In the genomic region with DNA sequence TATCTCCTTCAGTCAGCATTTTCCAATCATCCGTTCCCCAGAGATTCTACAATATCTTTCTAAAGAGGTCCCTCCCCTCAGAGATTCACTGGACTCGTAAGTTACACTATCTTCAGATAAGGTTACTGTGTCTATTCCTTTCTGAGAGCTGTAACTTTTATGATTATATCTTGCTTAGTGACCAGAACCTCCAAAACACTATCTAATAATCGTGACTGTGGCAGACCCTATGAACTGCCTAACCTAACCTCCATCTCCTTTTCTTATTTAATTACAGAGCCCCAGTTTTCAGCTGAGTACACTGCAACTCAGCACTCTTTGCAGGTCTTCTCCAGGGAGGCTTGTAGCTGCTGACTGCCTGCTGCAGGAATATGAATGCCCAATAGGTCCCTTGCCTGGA, we compare ENCODE assay signal across 19 cellular contexts. TPM values are rescaled to one million over a fixed set of nuclear protein-coding genes. Genes with fewer than 3 reads are reported as not detected.
DNase-seq lines count a peak whose midpoint lies in the region; ATAC-seq and TF ChIP-seq lines count a peak whose summit lies in the region.
"Had no signal": no experiment of that assay in that cellular context is flagged by ENCODE, and none has a peak within 500 bp of the region (broad histone marks: within the 10 kb centered on the region; RNA-seq: fewer than 3 reads in every experiment).

No MANE protein-coding gene starts in this region.

- H3K9me3 ChIP-seq in SK-N-SH (no peaks in the 10 kb centered on the region), parathyroid adenoma (ENCODE audit: control insufficient read depth, low read length) (no peaks in the 10 kb centered on the region), right atrium auricular region (no peaks in the 10 kb centered on the region)

- H3K9ac ChIP-seq in SK-N-SH (no peak overlapping the region), parathyroid adenoma (peak overlapping the region; percentile 55)
- H3K9ac ChIP-seq: GM23248 had no signal

- peak in 1 of 2 experiments; percentile 57; a peak in 1 of 4 replicates for TF ChIP-seq EP300 in SK-N-SH (IDR thresholded peaks at IDR 0.05; ENCODE audit: borderline replicate concordance in 1 of 2, low read depth in 1 of 2, low read length in 1 of 2)

- no peaks in the 10 kb centered on the region for H3F3A ChIP-seq in SK-N-SH (replicated peaks; ENCODE audit: insufficient read depth)

- H3K27ac ChIP-seq in SK-N-SH (ENCODE audit: low read depth in 2 of 2, low read length in 1 of 2) (peak overlapping the region in 1 of 2 experiments; percentile 98; a peak in 2 of 4 replicates), parathyroid adenoma (peak overlapping the region; percentile 100), right atrium auricular region (no peak overlapping the region)
- H3K27ac ChIP-seq: GM23248 had no signal

- H4K20me1 ChIP-seq in SK-N-SH (ENCODE audit: insufficient read depth): no peaks in the 10 kb centered on the region

- POLR2A ChIA-PET in SK-N-SH (lab: Yijun Ruan, JAX): interaction anchor here (1.1 to 7.6 kb wide), 6 partner anchors 14 to 102 kb away, joined by 3 to 288 read pairs (median 46); partner anchors contain the start of gene CHGA

- H3K4me1 ChIP-seq in SK-N-SH (ENCODE audit: control insufficient read depth in 1 of 2, insufficient read depth in 2 of 2, low read depth in 1 of 2, low read length in 1 of 2) (peaks cover 0 to 51% of the 10 kb centered on the region in 2 experiments; a peak in 2 of 4 replicates), parathyroid adenoma (peaks cover 35% of the 10 kb centered on the region), right atrium auricular region (no peaks in the 10 kb centered on the region)

- ATAC-seq in SK-N-SH treated with all-trans-retinoic acid at 6 μM for 48 hours (no peak), GM21529 (IDR thresholded peaks at IDR 0.05; ENCODE audit: unreplicated experiment) (no peak)

- H3K4me3 ChIP-seq in SK-N-SH (ENCODE audit: low read depth in 2 of 2, low read length in 1 of 2) (no peak overlapping the region), parathyroid adenoma (ENCODE audit: low read depth, low read length) (peak overlapping the region; percentile 1), right atrium auricular region (no peak overlapping the region)
- H3K4me3 ChIP-seq: GM23248 had no signal

- H3K36me3 ChIP-seq in SK-N-SH (replicated peaks in 1 of 2; ENCODE audit: control insufficient read depth in 1 of 2, insufficient read depth in 2 of 2, low read length in 1 of 2) (no peaks in the 10 kb centered on the region), parathyroid adenoma (ENCODE audit: control insufficient read depth, insufficient read depth, low read length) (no peaks in the 10 kb centered on the region), right atrium auricular region (no peaks in the 10 kb centered on the region)

- WGBS in SK-N-SH (ENCODE audit: low lambda C conversion rate): 16% methylated on average over 3 of the region's 3 CpGs

- no peak for DNase-seq in SK-N-SH
- DNase-seq in SK-N-DZ (ENCODE audit: low spot score): peak; percentile 76
- DNase-seq in right atrium auricular region (ENCODE audit: low spot score): no peak
- DNase-seq: 8988T; C1 segment of cervical spinal cord; Calu3; CD4-positive, alpha-beta memory T cell; COR-L47; DMS53; DMS79 treated with DMSO at 0.1 percent for 48 hours; GF-D8; GM23248; H7; HCEC 1CT had no signal

- H3K9me2 ChIP-seq in SK-N-SH: no peaks in the 10 kb centered on the region

- CTCF ChIA-PET in SK-N-SH (lab: Yijun Ruan, JAX): interaction anchor here (0.7 to 4.5 kb wide), 10 partner anchors 17 to 67 kb away, joined by 3 to 56 read pairs (median 6); partner anchors contain the start of gene CHGA

- H3K79me2 ChIP-seq in SK-N-SH (ENCODE audit: insufficient read depth) (no peaks in the 10 kb centered on the region), parathyroid adenoma (peaks cover 16% of the 10 kb centered on the region)

- TF ChIP-seq CTCF in SK-N-SH (IDR thresholded peaks at IDR 0.05) (no peak), parathyroid adenoma (IDR thresholded peaks at IDR 0.05) (no peak), right atrium auricular region (IDR thresholded peaks at IDR 0.05) (no peak)

- TF ChIP-seq RAD21 in SK-N-SH (IDR thresholded peaks at IDR 0.05; ENCODE audit: low read length): no peak; the same call in 1 of the 2 replicates

- no peak overlapping the region for H3K4me2 ChIP-seq in SK-N-SH
- peak overlapping the region; percentile 1 for H3K4me2 ChIP-seq in parathyroid adenoma (ENCODE audit: low read length)

- peaks cover 6% of the 10 kb centered on the region; the same call in 1 of the 2 replicates for H3K27me3 ChIP-seq in SK-N-SH (ENCODE audit: insufficient read depth)
- H3K27me3 ChIP-seq in parathyroid adenoma (ENCODE audit: control insufficient read depth, insufficient read depth, low read length): no peaks in the 10 kb centered on the region
- no peaks in the 10 kb centered on the region for H3K27me3 ChIP-seq in right atrium auricular region

- no peak overlapping the region for H2AFZ ChIP-seq in SK-N-SH (ENCODE audit: low read depth)
- H2AFZ ChIP-seq in parathyroid adenoma: no peak overlapping the region
- H2AFZ ChIP-seq: GM23248 had no signal

TF ChIP-seq in SK-N-SH, 30 proteins besides CTCF, POLR2A, EP300 and RAD21:
- peak; percentile 39; the same call in 1 of the 2 replicates for TF ChIP-seq FOXJ3 (CRISPR knock-in tag; IDR thresholded peaks at IDR 0.05)
- TF ChIP-seq, protein P1, sequence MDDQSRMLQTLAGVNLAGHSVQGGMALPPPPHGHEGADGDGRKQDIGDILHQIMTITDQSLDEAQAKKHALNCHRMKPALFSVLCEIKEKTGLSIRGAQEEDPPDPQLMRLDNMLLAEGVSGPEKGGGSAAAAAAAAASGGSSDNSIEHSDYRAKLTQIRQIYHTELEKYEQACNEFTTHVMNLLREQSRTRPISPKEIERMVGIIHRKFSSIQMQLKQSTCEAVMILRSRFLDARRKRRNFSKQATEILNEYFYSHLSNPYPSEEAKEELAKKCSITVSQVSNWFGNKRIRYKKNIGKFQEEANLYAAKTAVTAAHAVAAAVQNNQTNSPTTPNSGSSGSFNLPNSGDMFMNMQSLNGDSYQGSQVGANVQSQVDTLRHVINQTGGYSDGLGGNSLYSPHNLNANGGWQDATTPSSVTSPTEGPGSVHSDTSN (IDR thresholded peaks at IDR 0.05): no peak
- TF ChIP-seq GATA2 (CRISPR knock-in tag; IDR thresholded peaks at IDR 0.05): peak; percentile 58

TF ChIP-seq in SK-N-SH treated with all-trans-retinoic acid at 6 μM for 48 hours, 23 proteins besides CTCF, POLR2A, EP300 and RAD21:
- TF ChIP-seq ZNF565 (CRISPR knock-in tag; conservative IDR thresholded peaks at IDR 0.05; ENCODE audit: low read depth) (no peak), ZNF70 (CRISPR knock-in tag; IDR thresholded peaks at IDR 0.05) (no peak)
TF ChIP-seq in SK-N-SH treated with all-trans-retinoic acid at 6 μM for 48 hours: peak in this region for 0.

RNA-seq across cellular contexts. Expression of gene CHGA, which starts 38.5 kb away (rescaled TPM):
- polyA plus RNA-seq in SK-N-SH (2012; rRNA removed): 5.6 and 11.7 TPM in 2 replicates
- 9.8 and 22.7 TPM in 2 replicates for polyA plus RNA-seq in SK-N-SH (2012; cell fraction: cytosol; rRNA removed)
- 6.0 and 15.7 TPM in 2 replicates for polyA plus RNA-seq in SK-N-SH (2012; cell fraction: nucleus; rRNA removed)
- 280 and 407 TPM in 2 replicates for polyA plus RNA-seq in SK-N-DZ (2014; cell fraction: cytosol; rRNA removed)
- 301 and 334 TPM in 2 replicates for polyA plus RNA-seq in SK-N-DZ (2014; cell fraction: nucleus; rRNA removed)
- not detected for total RNA-seq in right atrium auricular region
- total RNA-seq: CD4-positive, alpha-beta memory T cell; Daoy; GM23248 had no signal
- polyA plus RNA-seq: BJ; CD4-positive, alpha-beta memory T cell; GM23248 had no signal
